ENCODE assay signal across 1 cellular context in the genomic region with DNA sequence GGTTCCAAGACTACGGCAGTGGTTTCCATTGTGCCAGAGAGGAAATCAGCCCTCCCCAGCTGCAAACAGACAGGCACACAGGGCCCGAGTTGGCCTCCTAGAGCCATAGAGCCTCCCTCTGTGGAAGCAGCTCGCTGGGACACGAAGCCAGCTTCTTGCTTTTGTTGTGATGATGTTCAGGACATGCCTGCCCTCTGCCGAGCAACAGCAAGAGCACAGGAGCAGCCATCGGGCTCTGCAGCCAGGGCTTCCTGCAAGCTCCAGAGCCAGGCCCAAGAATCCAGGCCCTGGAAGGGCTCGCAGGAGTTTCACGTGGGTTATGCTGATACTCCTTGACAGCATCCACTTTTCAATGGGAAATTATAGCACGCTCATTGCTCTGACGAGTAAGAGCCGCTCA.
TF ChIP-seq lines count a peak whose summit lies in the region.

No MANE protein-coding gene starts in this region.

TF ChIP-seq in WTC11, 78 proteins besides CTCF, POLR2A, EP300 and RAD21 (continued from another document):
- TF ChIP-seq, protein P1, sequence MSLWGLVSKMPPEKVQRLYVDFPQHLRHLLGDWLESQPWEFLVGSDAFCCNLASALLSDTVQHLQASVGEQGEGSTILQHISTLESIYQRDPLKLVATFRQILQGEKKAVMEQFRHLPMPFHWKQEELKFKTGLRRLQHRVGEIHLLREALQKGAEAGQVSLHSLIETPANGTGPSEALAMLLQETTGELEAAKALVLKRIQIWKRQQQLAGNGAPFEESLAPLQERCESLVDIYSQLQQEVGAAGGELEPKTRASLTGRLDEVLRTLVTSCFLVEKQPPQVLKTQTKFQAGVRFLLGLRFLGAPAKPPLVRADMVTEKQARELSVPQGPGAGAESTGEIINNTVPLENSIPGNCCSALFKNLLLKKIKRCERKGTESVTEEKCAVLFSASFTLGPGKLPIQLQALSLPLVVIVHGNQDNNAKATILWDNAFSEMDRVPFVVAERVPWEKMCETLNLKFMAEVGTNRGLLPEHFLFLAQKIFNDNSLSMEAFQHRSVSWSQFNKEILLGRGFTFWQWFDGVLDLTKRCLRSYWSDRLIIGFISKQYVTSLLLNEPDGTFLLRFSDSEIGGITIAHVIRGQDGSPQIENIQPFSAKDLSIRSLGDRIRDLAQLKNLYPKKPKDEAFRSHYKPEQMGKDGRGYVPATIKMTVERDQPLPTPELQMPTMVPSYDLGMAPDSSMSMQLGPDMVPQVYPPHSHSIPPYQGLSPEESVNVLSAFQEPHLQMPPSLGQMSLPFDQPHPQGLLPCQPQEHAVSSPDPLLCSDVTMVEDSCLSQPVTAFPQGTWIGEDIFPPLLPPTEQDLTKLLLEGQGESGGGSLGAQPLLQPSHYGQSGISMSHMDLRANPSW (CRISPR knock-in tag; conservative IDR thresholded peaks at IDR 0.05; ENCODE audit: low read depth): no peak
TF ChIP-seq in WTC11: peak in this region for 0.
